ENCODE assay signal across 16 cellular contexts in genomic region chr1:89460348-89460747, GRCh38.
"Had no signal": no experiment of that assay in that cellular context is flagged by ENCODE, and none has a peak within 500 bp of the region (broad histone marks: within the 10 kb centered on the region; RNA-seq: fewer than 3 reads in every experiment).

No MANE protein-coding gene starts in this region.

- H3K36me3 ChIP-seq: gastrocnemius medialis, stomach, upper lobe of right lung, WERI-Rb-1 had no signal

- H3K4me1 ChIP-seq: gastrocnemius medialis, stomach, upper lobe of right lung had no signal

- H3K9me3 ChIP-seq: gastrocnemius medialis, stomach, upper lobe of right lung had no signal

- H3K4me3 ChIP-seq: gastrocnemius medialis, lung, stomach, upper lobe of right lung had no signal

- ATAC-seq: activated CD8-positive, alpha-beta memory T cell treated with anti-CD3 and anti-CD28 coated beads, Interleukin-2, amount 10 ng/mL, durations not matched to agents 7 days and 5 days; esophagus mucosa; gastrocnemius medialis; left lobe of liver; upper lobe of right lung had no signal

- H3K27me3 ChIP-seq: gastrocnemius medialis, stomach, upper lobe of right lung had no signal

- FAIRE-seq: keratinocyte had no signal

- DNase-seq: activated CD4-positive, alpha-beta T cell treated with anti-CD3 and anti-CD28 coated beads for 1 hour; activated CD4-positive, alpha-beta T cell treated with anti-CD3 and anti-CD28 coated beads, Interleukin-2, amount 50 U/mL, for 48 hours; activated CD8-positive, alpha-beta memory T cell treated with anti-CD3 and anti-CD28 coated beads, Interleukin-2, amount 10 ng/mL, durations not matched to agents 7 days and 5 days; effector CD4-positive, alpha-beta T cell; gastrocnemius medialis; head of caudate nucleus; posterior cingulate gyrus; stomach; T-helper 1 cell; T1000; upper lobe of right lung; WERI-Rb-1 had no signal

- H3K27ac ChIP-seq: gastrocnemius medialis, stomach, upper lobe of right lung, WERI-Rb-1 had no signal
